In genomic region chr10:131117416-131118212, GRCh38 we compare ENCODE assay signal across 1 cellular context.
TF ChIP-seq lines count a peak whose summit lies in the region.

No MANE protein-coding gene starts in this region.

TF ChIP-seq in H1, 55 proteins besides CTCF, POLR2A, EP300 and RAD21:
- TF ChIP-seq SP2 (IDR thresholded peaks at IDR 0.05; ENCODE audit: low read length): no peak
- TF ChIP-seq SIRT6 (IDR thresholded peaks at IDR 0.05; ENCODE audit: low read length): no peak
- TF ChIP-seq EGR1 (IDR thresholded peaks at IDR 0.05; ENCODE audit: borderline replicate concordance, low read depth, low read length): no peak
- TF ChIP-seq KDM1A (IDR thresholded peaks at IDR 0.05; ENCODE audit: borderline replicate concordance, low read length): no peak
- no peak for TF ChIP-seq RXRA (IDR thresholded peaks at IDR 0.05; ENCODE audit: insufficient read depth, low read depth, low read length)
- TF ChIP-seq JUN (IDR thresholded peaks at IDR 0.05; ENCODE audit: low read depth, low read length): no peak
- TF ChIP-seq TBP (IDR thresholded peaks at IDR 0.05; ENCODE audit: low read depth, low read length): no peak
- TF ChIP-seq CBX8 (IDR thresholded peaks at IDR 0.05; ENCODE audit: borderline replicate concordance, low read depth, low read length): no peak
- TF ChIP-seq JUND (IDR thresholded peaks at IDR 0.05; ENCODE audit: low read length): no peak
- TF ChIP-seq CREB1 (IDR thresholded peaks at IDR 0.05): no peak
